ENCODE assay signal across 8 cellular contexts in genomic region chrX:123961268-123962005, GRCh38.
DNase-seq lines count a peak whose midpoint lies in the region; ATAC-seq and TF ChIP-seq lines count a peak whose summit lies in the region.

STAG2 (plus strand) TSS chrX:123961706; CDS start chrX:124022628, 60,922 bp downstream.

- H3K27ac ChIP-seq in skin epidermis = peak within 1 kb of the TSS; percentile 91 to 100 (median 99)

- ATAC-seq in HG02798 (IDR thresholded peaks at IDR 0.05; ENCODE audit: poor library complexity, unreplicated experiment) = no peak

- H3K4me3 ChIP-seq in skin epidermis = peak within 1 kb of the TSS; percentile 52 to 75 (median 63)

- TF ChIP-seq CTCF in AG09319 (IDR thresholded peaks at IDR 0.05; ENCODE audit: low read depth, low read length) = no peak

- DNase-seq in AG09319 (ENCODE audit: extremely low read depth, low read depth) = peak; percentile 73
- DNase-seq in HCEC 1CT = peak; percentile 84
- DNase-seq in NCI-H510A (lab: John Stamatoyannopoulos, UW) = peak; percentile 84
- DNase-seq in activated CD4-positive, CD25-positive, alpha-beta regulatory T cell treated with anti-CD3 and anti-CD28 coated beads, Interleukin-2, amount 50 U/mL, for 72 hours = peak; percentile 49
- peak; percentile 88 for DNase-seq in cerebellar cortex (ENCODE audit: low spot score)
- peak; percentile 62 for DNase-seq in inferior parietal cortex (ENCODE audit: extremely low spot score)
